In genomic region chr19:19192910-19193423, GRCh38 we compare ENCODE assay signal across 8 cellular contexts. TPM values are rescaled to one million over a fixed set of nuclear protein-coding genes. Genes with fewer than 3 reads are reported as not detected.
DNase-seq lines count a peak whose midpoint lies in the region; ATAC-seq and TF ChIP-seq lines count a peak whose summit lies in the region.

No MANE protein-coding gene starts in this region.

- H3K4me1 Mint-ChIP-seq in activated CD4-positive, alpha-beta T cell treated with anti-CD3 and anti-CD28 coated beads, Interleukin-2, amount 10 ng/mL, durations not matched to agents 7 days and 5 days, result peaks cover 41% of the 10 kb centered on the region

- no peak for TF ChIP-seq POLR2A in spleen (IDR thresholded peaks at IDR 0.05)

- CTCF ChIA-PET in activated CD4-positive, alpha-beta T cell treated with anti-CD3 and anti-CD28 coated beads, Interleukin-2, amount 10 ng/mL, durations not matched to agents 7 days and 5 days (lab: Charles Lee), result interaction anchor here (1.3 to 1.7 kb wide), 3 partner anchors 10 to 172 kb away, joined by 3 to 6 read pairs (median 4); partner anchors contain the start of gene NR2C2AP

- no peaks in the 10 kb centered on the region for H3K9me3 ChIP-seq in spleen

- TF ChIP-seq CTCF in VCaP (conservative IDR thresholded peaks at IDR 0.05), result no peak
- no peak for TF ChIP-seq CTCF in spleen (IDR thresholded peaks at IDR 0.05 in 8 of 11, conservative IDR thresholded peaks at IDR 0.05 in 3 of 11)

- DNase-seq in activated CD4-positive, alpha-beta T cell treated with anti-CD3 and anti-CD28 coated beads, Interleukin-2, amount 10 ng/mL, durations not matched to agents 7 days and 5 days, result no peak
- no peak for DNase-seq in activated CD4-positive, alpha-beta T cell treated with anti-CD3 and anti-CD28 coated beads for 1 hour
- DNase-seq in left ventricle myocardium superior (no peak), spleen (no peak), mesenteric fat pad (ENCODE audit: low spot score) (no peak), epidermal melanocyte (ENCODE audit: insufficient read length, low spot score) (no peak), NOMO-1 (lab: John Stamatoyannopoulos, UW; ENCODE audit: unreplicated experiment in 2 of 2) (no peak)

- H3K4me3 ChIP-seq in spleen, result peak overlapping the region; percentile 54 to 99 (median 92)

- peak overlapping the region; percentile 100 for H3K27ac Mint-ChIP-seq in activated CD4-positive, alpha-beta T cell treated with anti-CD3 and anti-CD28 coated beads, Interleukin-2, amount 10 ng/mL, durations not matched to agents 7 days and 5 days

- intact Hi-C loops in left ventricle myocardium superior (cut with micrococcal nuclease), result no loop called here
- intact Hi-C loops in spleen (cut with DNase I; ENCODE audit: low total_unique reads), result no loop called here

- peaks cover 3 to 60% (median 16%) of the 10 kb centered on the region in 6 donors for H3K36me3 ChIP-seq in spleen

- no peaks in the 10 kb centered on the region for H3K27me3 ChIP-seq in spleen (replicated peaks in 1 of 7)

- 0 to 1% (median 1%) methylated on average over 22 of the region's 22 CpGs for WGBS in spleen, 5 donors

- peaks cover 16% of the 10 kb centered on the region for H3K36me3 Mint-ChIP-seq in activated CD4-positive, alpha-beta T cell treated with anti-CD3 and anti-CD28 coated beads, Interleukin-2, amount 10 ng/mL, durations not matched to agents 7 days and 5 days (ENCODE audit: low read depth)

- H3K4me3 Mint-ChIP-seq in activated CD4-positive, alpha-beta T cell treated with anti-CD3 and anti-CD28 coated beads, Interleukin-2, amount 10 ng/mL, durations not matched to agents 7 days and 5 days, result peak overlapping the region; percentile 96

- peaks cover 31 to 79% (median 62%) of the 10 kb centered on the region in 6 donors for H3K4me1 ChIP-seq in spleen

- POLR2A ChIA-PET in activated CD4-positive, alpha-beta T cell treated with anti-CD3 and anti-CD28 coated beads, Interleukin-2, amount 10 ng/mL, durations not matched to agents 7 days and 5 days (lab: Charles Lee), result interaction anchor here (0.9 to 1.3 kb wide), 2 partner anchors 10 to 88 kb away, joined by 3 to 10 read pairs; partner anchors contain the start of gene NR2C2AP

- no peaks in the 10 kb centered on the region for H3K9me3 Mint-ChIP-seq in activated CD4-positive, alpha-beta T cell treated with anti-CD3 and anti-CD28 coated beads, Interleukin-2, amount 10 ng/mL, durations not matched to agents 7 days and 5 days

- ATAC-seq in left ventricle myocardium superior, result peak; percentile 1

- no peaks in the 10 kb centered on the region for H3K27me3 Mint-ChIP-seq in activated CD4-positive, alpha-beta T cell treated with anti-CD3 and anti-CD28 coated beads, Interleukin-2, amount 10 ng/mL, durations not matched to agents 7 days and 5 days

- peak overlapping the region; percentile 87 for H3K27ac ChIP-seq in VCaP
- peak overlapping the region; percentile 99 to 100 (median 100) for H3K27ac ChIP-seq in spleen

RNA-seq across cellular contexts. Expression of gene RFXANK, which starts 0.9 kb away (rescaled TPM):
- total RNA-seq in activated CD4-positive, alpha-beta T cell treated with anti-CD3 and anti-CD28 coated beads, Interleukin-2, amount 10 ng/mL, durations not matched to agents 7 days and 5 days, result 100 to 1,000 TPM in 1 of 2 experiments, 10 to 100 TPM in 1; 82.5 to 104 TPM
- total RNA-seq in left ventricle myocardium superior (38.4 TPM), spleen (10 to 100 TPM; 47.4 to 78.4 (median 72.6) TPM), mesenteric fat pad (51.1 TPM)
- polyA plus RNA-seq in spleen, result 100 to 1,000 TPM; 122 to 139 (median 131) TPM

RNA-seq across cellular contexts. Expression of gene BORCS8, which starts 1.0 kb away (rescaled TPM):
- 10 to 100 TPM; 34.2 to 35.8 TPM for total RNA-seq in activated CD4-positive, alpha-beta T cell treated with anti-CD3 and anti-CD28 coated beads, Interleukin-2, amount 10 ng/mL, durations not matched to agents 7 days and 5 days
- total RNA-seq in left ventricle myocardium superior (16.4 TPM), spleen (10 to 100 TPM; 14.0 to 52.1 (median 26.0) TPM), mesenteric fat pad (30.8 TPM)
- 10 to 100 TPM; 20.5 to 38.8 (median 26.5) TPM for polyA plus RNA-seq in spleen

RNA-seq across cellular contexts. Expression of gene NR2C2AP, which starts 10.2 kb away (rescaled TPM):
- total RNA-seq in activated CD4-positive, alpha-beta T cell treated with anti-CD3 and anti-CD28 coated beads, Interleukin-2, amount 10 ng/mL, durations not matched to agents 7 days and 5 days, result 10 to 100 TPM; 29.9 to 37.2 TPM
- total RNA-seq in left ventricle myocardium superior (5.5 TPM), spleen (10 to 100 TPM in 6 of 7 donors, 1 to 10 TPM in 1; 9.9 to 15.5 (median 13.8) TPM), mesenteric fat pad (10.7 TPM)
- polyA plus RNA-seq in spleen, result 10 to 100 TPM; 24.2 to 27.9 (median 25.8) TPM

RNA-seq across cellular contexts. Expression of gene NCAN, which starts 18.8 kb away (rescaled TPM):
- not detected for total RNA-seq in activated CD4-positive, alpha-beta T cell treated with anti-CD3 and anti-CD28 coated beads, Interleukin-2, amount 10 ng/mL, durations not matched to agents 7 days and 5 days
- total RNA-seq in left ventricle myocardium superior (not detected), spleen (under 1 TPM in 1 of 7 donors, not detected in 6; 0.17 TPM), mesenteric fat pad (not detected)
- polyA plus RNA-seq in spleen, result not detected

RNA-seq across cellular contexts. Expression of gene MEF2B, which starts 22.9 kb away (rescaled TPM):
- 1 to 10 TPM; 2.4 to 3.4 TPM for total RNA-seq in activated CD4-positive, alpha-beta T cell treated with anti-CD3 and anti-CD28 coated beads, Interleukin-2, amount 10 ng/mL, durations not matched to agents 7 days and 5 days
- not detected for total RNA-seq in left ventricle myocardium superior
- 1 to 10 TPM; 2.6 to 7.8 (median 3.6) TPM for total RNA-seq in spleen
- 10 to 100 TPM in 1 of 3 donors, 1 to 10 TPM in 2; 2.2 to 15.5 (median 2.7) TPM for polyA plus RNA-seq in spleen
- total RNA-seq in mesenteric fat pad, result 2.0 TPM
